ENCODE assay signal across 1 cellular context in genomic region chr19:13880059-13880672, GRCh38.
A peak's percentile ranks its signal among the peaks of the same experiment; 100 is the strongest.
TF ChIP-seq lines count a peak whose summit lies in the region.

No MANE protein-coding gene starts in this region.

TF ChIP-seq in GM12878, 131 proteins besides CTCF, POLR2A, EP300 and RAD21 (continued from another document and continues in another):
- TF ChIP-seq SKIL (IDR thresholded peaks at IDR 0.05; ENCODE audit: low read depth, poor library complexity, severe bottlenecking) (peak; percentile 26), BACH1 (IDR thresholded peaks at IDR 0.05; ENCODE audit: borderline replicate concordance) (peak; percentile 93; the same call in 1 of the 2 replicates), STAT3 (IDR thresholded peaks at IDR 0.05; ENCODE audit: low read depth, low read length) (no peak), GATAD2B (conservative IDR thresholded peaks at IDR 0.05; ENCODE audit: low read depth) (0 out of 2 replicates have a peak, but pooled peaks have one; percentile 46), MEF2B (IDR thresholded peaks at IDR 0.05; ENCODE audit: partially characterized antibody, poor library complexity, severe bottlenecking) (peak; percentile 73), ATF7 (IDR thresholded peaks at IDR 0.05; ENCODE audit: low read depth) (peak; percentile 83), HDAC2 (IDR thresholded peaks at IDR 0.05) (no peak), NR2C1 (IDR thresholded peaks at IDR 0.05) (no peak), EZH2 (IDR thresholded peaks at IDR 0.05; ENCODE audit: borderline replicate concordance, control insufficient read depth, low read depth, low read length) (no peak), E2F8 (IDR thresholded peaks at IDR 0.05; ENCODE audit: low read depth, partially characterized antibody) (no peak), SRF (IDR thresholded peaks at IDR 0.05; ENCODE audit: low read depth in 2 of 2, low read length in 2 of 2) (no peak), FOXM1 (IDR thresholded peaks at IDR 0.05; ENCODE audit: low read depth, low read length) (peak; percentile 73; the same call in 1 of the 2 replicates), SIN3A (IDR thresholded peaks at IDR 0.05; ENCODE audit: low read depth, low read length) (no peak), DPF2 (IDR thresholded peaks at IDR 0.05) (peak; percentile 53; the same call in 1 of the 2 replicates), HSF1 (IDR thresholded peaks at IDR 0.05; ENCODE audit: low read depth, low read length) (peak; percentile 54; the same call in 1 of the 2 replicates), MLLT1 (IDR thresholded peaks at IDR 0.05) (0 out of 2 replicates have a peak, but pooled peaks have one; percentile 58), ZNF24 (IDR thresholded peaks at IDR 0.05) (0 out of 2 replicates have a peak, but pooled peaks have one; percentile 17), RUNX3 (IDR thresholded peaks at IDR 0.05; ENCODE audit: low read length) (peak; percentile 48; the same call in 1 of the 2 replicates), CBFB (IDR thresholded peaks at IDR 0.05; ENCODE audit: low read depth) (0 out of 2 replicates have a peak, but pooled peaks have one; percentile 30), TCF12 (IDR thresholded peaks at IDR 0.05; ENCODE audit: low read depth, low read length) (0 out of 2 replicates have a peak, but pooled peaks have one; percentile 62), ESRRA (IDR thresholded peaks at IDR 0.05; ENCODE audit: low read length) (0 out of 2 replicates have a peak, but pooled peaks have one; percentile 27), HDAC6 (IDR thresholded peaks at IDR 0.05; ENCODE audit: unreplicated experiment) (no peak), SIX5 (IDR thresholded peaks at IDR 0.05; ENCODE audit: low read depth, low read length, severe bottlenecking) (no peak), TCF7 (IDR thresholded peaks at IDR 0.05; ENCODE audit: borderline replicate concordance) (no peak), CHD2 (IDR thresholded peaks at IDR 0.05; ENCODE audit: borderline replicate concordance, low read depth, low read length) (peak; percentile 82), SUZ12 (IDR thresholded peaks at IDR 0.05; ENCODE audit: unreplicated experiment) (no peak), ZBED1 (IDR thresholded peaks at IDR 0.05; ENCODE audit: borderline replicate concordance) (no peak), HCFC1 (IDR thresholded peaks at IDR 0.05; ENCODE audit: low read length) (peak; percentile 42), FOXK2 (IDR thresholded peaks at IDR 0.05) (no peak), RB1 (IDR thresholded peaks at IDR 0.05; ENCODE audit: borderline replicate concordance) (peak; percentile 94; the same call in 1 of the 2 replicates), CHD1 (IDR thresholded peaks at IDR 0.05; ENCODE audit: low read depth, low read length) (no peak), CREM (IDR thresholded peaks at IDR 0.05; ENCODE audit: low read depth) (peak; percentile 93), BHLHE40 (IDR thresholded peaks at IDR 0.05; ENCODE audit: borderline replicate concordance in 1 of 2, low read depth in 2 of 2, low read length in 1 of 2) (peak; percentile 75 to 78), RFX5 (IDR thresholded peaks at IDR 0.05; ENCODE audit: low read depth, low read length) (0 out of 2 replicates have a peak, but pooled peaks have one; percentile 43), SREBF2 (IDR thresholded peaks at IDR 0.05; ENCODE audit: low read length) (no peak), MTA2 (IDR thresholded peaks at IDR 0.05; ENCODE audit: low read depth) (no peak), SREBF1 (IDR thresholded peaks at IDR 0.05; ENCODE audit: low read length) (no peak), TAF1 (IDR thresholded peaks at IDR 0.05; ENCODE audit: borderline replicate concordance, low read depth, low read length) (0 out of 2 replicates have a peak, but pooled peaks have one; percentile 40), MEF2A (IDR thresholded peaks at IDR 0.05; ENCODE audit: insufficient read depth, low read depth, low read length) (peak; percentile 63; the same call in 1 of the 2 replicates), KAT2A (conservative IDR thresholded peaks at IDR 0.05; ENCODE audit: control insufficient read depth, low read depth, low read length) (no peak), MYC (IDR thresholded peaks at IDR 0.05; ENCODE audit: insufficient read depth, insufficient read length, insufficient replicate concordance, low read length, severe bottlenecking) (no peak), NBN (IDR thresholded peaks at IDR 0.05) (peak; percentile 89), HDGF (IDR thresholded peaks at IDR 0.05) (no peak), POLR2AphosphoS5 (IDR thresholded peaks at IDR 0.05; ENCODE audit: low read length) (no peak), SUPT20H (IDR thresholded peaks at IDR 0.05; ENCODE audit: borderline replicate concordance, control insufficient read depth, low read depth, low read length) (no peak), SMAD5 (IDR thresholded peaks at IDR 0.05; ENCODE audit: low read depth) (0 out of 2 replicates have a peak, but pooled peaks have one; percentile 40)
- TF ChIP-seq, protein P1, sequence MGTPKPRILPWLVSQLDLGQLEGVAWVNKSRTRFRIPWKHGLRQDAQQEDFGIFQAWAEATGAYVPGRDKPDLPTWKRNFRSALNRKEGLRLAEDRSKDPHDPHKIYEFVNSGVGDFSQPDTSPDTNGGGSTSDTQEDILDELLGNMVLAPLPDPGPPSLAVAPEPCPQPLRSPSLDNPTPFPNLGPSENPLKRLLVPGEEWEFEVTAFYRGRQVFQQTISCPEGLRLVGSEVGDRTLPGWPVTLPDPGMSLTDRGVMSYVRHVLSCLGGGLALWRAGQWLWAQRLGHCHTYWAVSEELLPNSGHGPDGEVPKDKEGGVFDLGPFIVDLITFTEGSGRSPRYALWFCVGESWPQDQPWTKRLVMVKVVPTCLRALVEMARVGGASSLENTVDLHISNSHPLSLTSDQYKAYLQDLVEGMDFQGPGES (IDR thresholded peaks at IDR 0.05), result 0 out of 2 replicates have a peak, but pooled peaks have one; percentile 47
- TF ChIP-seq, protein P2, sequence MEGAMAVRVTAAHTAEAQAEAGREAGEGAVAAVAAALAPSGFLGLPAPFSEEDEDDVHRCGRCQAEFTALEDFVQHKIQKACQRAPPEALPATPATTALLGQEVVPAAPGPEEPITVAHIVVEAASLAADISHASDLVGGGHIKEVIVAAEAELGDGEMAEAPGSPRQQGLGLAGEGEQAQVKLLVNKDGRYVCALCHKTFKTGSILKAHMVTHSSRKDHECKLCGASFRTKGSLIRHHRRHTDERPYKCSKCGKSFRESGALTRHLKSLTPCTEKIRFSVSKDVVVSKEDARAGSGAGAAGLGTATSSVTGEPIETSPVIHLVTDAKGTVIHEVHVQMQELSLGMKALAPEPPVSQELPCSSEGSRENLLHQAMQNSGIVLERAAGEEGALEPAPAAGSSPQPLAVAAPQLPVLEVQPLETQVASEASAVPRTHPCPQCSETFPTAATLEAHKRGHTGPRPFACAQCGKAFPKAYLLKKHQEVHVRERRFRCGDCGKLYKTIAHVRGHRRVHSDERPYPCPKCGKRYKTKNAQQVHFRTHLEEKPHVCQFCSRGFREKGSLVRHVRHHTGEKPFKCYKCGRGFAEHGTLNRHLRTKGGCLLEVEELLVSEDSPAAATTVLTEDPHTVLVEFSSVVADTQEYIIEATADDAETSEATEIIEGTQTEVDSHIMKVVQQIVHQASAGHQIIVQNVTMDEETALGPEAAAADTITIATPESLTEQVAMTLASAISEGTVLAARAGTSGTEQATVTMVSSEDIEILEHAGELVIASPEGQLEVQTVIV (IDR thresholded peaks at IDR 0.05; ENCODE audit: borderline replicate concordance, partially characterized antibody), result no peak
- TF ChIP-seq, protein P3, sequence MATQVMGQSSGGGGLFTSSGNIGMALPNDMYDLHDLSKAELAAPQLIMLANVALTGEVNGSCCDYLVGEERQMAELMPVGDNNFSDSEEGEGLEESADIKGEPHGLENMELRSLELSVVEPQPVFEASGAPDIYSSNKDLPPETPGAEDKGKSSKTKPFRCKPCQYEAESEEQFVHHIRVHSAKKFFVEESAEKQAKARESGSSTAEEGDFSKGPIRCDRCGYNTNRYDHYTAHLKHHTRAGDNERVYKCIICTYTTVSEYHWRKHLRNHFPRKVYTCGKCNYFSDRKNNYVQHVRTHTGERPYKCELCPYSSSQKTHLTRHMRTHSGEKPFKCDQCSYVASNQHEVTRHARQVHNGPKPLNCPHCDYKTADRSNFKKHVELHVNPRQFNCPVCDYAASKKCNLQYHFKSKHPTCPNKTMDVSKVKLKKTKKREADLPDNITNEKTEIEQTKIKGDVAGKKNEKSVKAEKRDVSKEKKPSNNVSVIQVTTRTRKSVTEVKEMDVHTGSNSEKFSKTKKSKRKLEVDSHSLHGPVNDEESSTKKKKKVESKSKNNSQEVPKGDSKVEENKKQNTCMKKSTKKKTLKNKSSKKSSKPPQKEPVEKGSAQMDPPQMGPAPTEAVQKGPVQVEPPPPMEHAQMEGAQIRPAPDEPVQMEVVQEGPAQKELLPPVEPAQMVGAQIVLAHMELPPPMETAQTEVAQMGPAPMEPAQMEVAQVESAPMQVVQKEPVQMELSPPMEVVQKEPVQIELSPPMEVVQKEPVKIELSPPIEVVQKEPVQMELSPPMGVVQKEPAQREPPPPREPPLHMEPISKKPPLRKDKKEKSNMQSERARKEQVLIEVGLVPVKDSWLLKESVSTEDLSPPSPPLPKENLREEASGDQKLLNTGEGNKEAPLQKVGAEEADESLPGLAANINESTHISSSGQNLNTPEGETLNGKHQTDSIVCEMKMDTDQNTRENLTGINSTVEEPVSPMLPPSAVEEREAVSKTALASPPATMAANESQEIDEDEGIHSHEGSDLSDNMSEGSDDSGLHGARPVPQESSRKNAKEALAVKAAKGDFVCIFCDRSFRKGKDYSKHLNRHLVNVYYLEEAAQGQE (IDR thresholded peaks at IDR 0.05; ENCODE audit: low read depth, low read length), result no peak
- TF ChIP-seq, protein P4, sequence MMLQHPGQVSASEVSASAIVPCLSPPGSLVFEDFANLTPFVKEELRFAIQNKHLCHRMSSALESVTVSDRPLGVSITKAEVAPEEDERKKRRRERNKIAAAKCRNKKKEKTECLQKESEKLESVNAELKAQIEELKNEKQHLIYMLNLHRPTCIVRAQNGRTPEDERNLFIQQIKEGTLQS (IDR thresholded peaks at IDR 0.05; ENCODE audit: borderline replicate concordance, extremely low read depth, low read depth, low read length), result peak; percentile 65; the same call in 1 of the 2 replicates
- TF ChIP-seq, protein P5, sequence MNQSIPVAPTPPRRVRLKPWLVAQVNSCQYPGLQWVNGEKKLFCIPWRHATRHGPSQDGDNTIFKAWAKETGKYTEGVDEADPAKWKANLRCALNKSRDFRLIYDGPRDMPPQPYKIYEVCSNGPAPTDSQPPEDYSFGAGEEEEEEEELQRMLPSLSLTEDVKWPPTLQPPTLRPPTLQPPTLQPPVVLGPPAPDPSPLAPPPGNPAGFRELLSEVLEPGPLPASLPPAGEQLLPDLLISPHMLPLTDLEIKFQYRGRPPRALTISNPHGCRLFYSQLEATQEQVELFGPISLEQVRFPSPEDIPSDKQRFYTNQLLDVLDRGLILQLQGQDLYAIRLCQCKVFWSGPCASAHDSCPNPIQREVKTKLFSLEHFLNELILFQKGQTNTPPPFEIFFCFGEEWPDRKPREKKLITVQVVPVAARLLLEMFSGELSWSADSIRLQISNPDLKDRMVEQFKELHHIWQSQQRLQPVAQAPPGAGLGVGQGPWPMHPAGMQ (IDR thresholded peaks at IDR 0.05; ENCODE audit: borderline replicate concordance), result no peak
